8 cellular contexts compared by ENCODE assay signal in genomic region chr2:66434679-66435548, GRCh38. TPM values are rescaled to one million over a fixed set of nuclear protein-coding genes. Genes with fewer than 3 reads are reported as not detected.
DNase-seq lines count a peak whose midpoint lies in the region; ATAC-seq and TF ChIP-seq lines count a peak whose summit lies in the region.

Gene MEIS1 (plus strand): TSS chr2:66435125. CDS start chr2:66435857, 732 bp downstream.

- no peaks in the 10 kb centered on the region for H3K27me3 ChIP-seq in osteoblast (ENCODE audit: insufficient read depth, low read length)

- intact Hi-C loops in left cardiac atrium (cut with DNase I) = loop anchor here (5.0 to 10.0 kb wide), 3 partner anchors 142 to 1600 kb away; no protein-coding TSS in a partner anchor

- no peaks in the 10 kb centered on the region for H3K9me3 ChIP-seq in osteoblast (ENCODE audit: low read depth, low read length)

- no peaks in the 10 kb centered on the region for H3K36me3 ChIP-seq in osteoblast (ENCODE audit: insufficient read depth, low read length)

- ATAC-seq in GM19463 (IDR thresholded peaks at IDR 0.05; ENCODE audit: unreplicated experiment) = peak; percentile 58
- peak; percentile 87 to 89 for ATAC-seq in left cardiac atrium
- no peak for ATAC-seq in HG03135 (IDR thresholded peaks at IDR 0.05; ENCODE audit: unreplicated experiment)

- TF ChIP-seq CTCF in astrocyte of the cerebellum (IDR thresholded peaks at IDR 0.05; ENCODE audit: low read depth, low read length, missing control alignments) (no peak), osteoblast (IDR thresholded peaks at IDR 0.05; ENCODE audit: extremely low read depth, low read depth, low read length) (no peak)

- H3K79me2 ChIP-seq in osteoblast (ENCODE audit: insufficient read depth, low read length) = peaks cover 42% of the 10 kb centered on the region

- peaks cover 18% of the 10 kb centered on the region for H3K4me1 ChIP-seq in osteoblast (ENCODE audit: insufficient read depth, low read length)

- H4K20me1 ChIP-seq in osteoblast (ENCODE audit: insufficient read depth, low read length) = no peaks in the 10 kb centered on the region

- peak within 1 kb of the TSS; percentile 86 for H3K27ac ChIP-seq in osteoblast (ENCODE audit: low read depth, low read length)

- peak within 1 kb of the TSS; percentile 100 for H3K4me2 ChIP-seq in osteoblast (ENCODE audit: insufficient read depth, low read length)

- in situ Hi-C loops in Caki2 (cut with HindIII; ENCODE audit: low pct_unique_long_range_greater_than_20kb, low sequenced_read_pairs) = no loop called here
- in situ Hi-C loops in astrocyte of the cerebellum (cut with HindIII; ENCODE audit: low sequenced_read_pairs) = loop anchor here (25.0 kb wide), 2 partner anchors 427 to 1602 kb away; no protein-coding TSS in a partner anchor

- peak within 1 kb of the TSS; percentile 70 for H3K4me3 ChIP-seq in astrocyte of the cerebellum (ENCODE audit: low read depth, low read length)
- H3K4me3 ChIP-seq in osteoblast (ENCODE audit: insufficient read depth, low read length) = peak within 1 kb of the TSS; percentile 86

- H2AFZ ChIP-seq in osteoblast (ENCODE audit: low read length) = peak within 1 kb of the TSS; percentile 96

- DNase-seq in Caki2 (ENCODE audit: low read depth) = peak; percentile 87
- peak; percentile 86 for DNase-seq in HT1080 (ENCODE audit: low read depth)
- DNase-seq in NCI-H82 treated with DMSO at 0.1 percent for 48 hours (lab: John Stamatoyannopoulos, UW; ENCODE audit: unreplicated experiment) = peak; percentile 94
- peak; percentile 94 for DNase-seq in astrocyte of the cerebellum (ENCODE audit: low read depth)
- DNase-seq in left cardiac atrium = peak; percentile 92
- DNase-seq in osteoblast (ENCODE audit: insufficient read length, low spot score, missing footprints) = peak; percentile 98

RNA-seq across cellular contexts. Expression of gene MEIS1, which starts in this region (rescaled TPM):
- 2.7 TPM in 2 replicates for total RNA-seq in Caki2 (2014; rRNA removed; shearing (Covaris generic); ENCODE audit: low replicate concordance)
- 2.5 and 3.1 TPM in 2 replicates for total RNA-seq in HT1080 (2014; rRNA removed; shearing (Covaris generic))
- 1.6 and 2.0 TPM in 2 replicates for polyA plus RNA-seq in HT1080 (2015; cell fraction: cytosol; rRNA removed)
- polyA plus RNA-seq in HT1080 (2015; cell fraction: nucleus; rRNA removed) = 4.5 and 4.9 TPM in 2 replicates
- total RNA-seq in left cardiac atrium = 10 to 100 TPM; 32.4 to 36.1 TPM
- 11.9 and 15.9 TPM in 2 replicates for total RNA-seq in osteoblast
